26 cellular contexts compared by ENCODE assay signal in genomic region chr2:30321466-30321865, GRCh38.
A peak's percentile ranks its signal among the peaks of the same experiment; 100 is the strongest.
DNase-seq lines count a peak whose midpoint lies in the region; ATAC-seq, FAIRE-seq and TF ChIP-seq lines count a peak whose summit lies in the region.
"Had no signal": no experiment of that assay in that cellular context is flagged by ENCODE, and none has a peak within 500 bp of the region (broad histone marks: within the 10 kb centered on the region; RNA-seq: fewer than 3 reads in every experiment).

No MANE protein-coding gene starts in this region.

- H3K4me1 Mint-ChIP-seq in activated CD4-positive, alpha-beta T cell treated with anti-CD3 and anti-CD28 coated beads for 36 hours = peaks cover 30% of the 10 kb centered on the region

- H3K27me3 ChIP-seq in PC-3 (ENCODE audit: low read length) (0 out of 2 replicates have a peak, but pooled peaks cover 7% of the 10 kb centered on the region), fibroblast of lung (ENCODE audit: control insufficient read depth, insufficient read depth, low read length) (no peaks in the 10 kb centered on the region), small intestine (ENCODE audit: control insufficient read depth in 2 of 2, insufficient read depth in 2 of 2, low read length in 2 of 2) (no peaks in the 10 kb centered on the region)
- H3K27me3 ChIP-seq: cardiac muscle cell, tibial nerve had no signal

- H3K36me3 Mint-ChIP-seq in activated CD4-positive, alpha-beta T cell treated with anti-CD3 and anti-CD28 coated beads for 36 hours (ENCODE audit: low read depth) = no peaks in the 10 kb centered on the region

- H2AFZ ChIP-seq in PC-3 (ENCODE audit: low read length) = no peak overlapping the region
- no peak overlapping the region for H2AFZ ChIP-seq in fibroblast of lung (ENCODE audit: low read length)

- H3K4me1 ChIP-seq in PC-3 (ENCODE audit: insufficient read depth, low read length) (no peaks in the 10 kb centered on the region), fibroblast of lung (ENCODE audit: control insufficient read depth, extremely low read depth, insufficient read depth, low read length) (no peaks in the 10 kb centered on the region), small intestine (ENCODE audit: control insufficient read depth in 2 of 2, insufficient read depth in 1 of 2, low read depth in 1 of 2, low read length in 1 of 2) (no peaks in the 10 kb centered on the region)
- H3K4me1 ChIP-seq: Caco-2, tibial nerve had no signal

- no peaks in the 10 kb centered on the region for H4K20me1 ChIP-seq in PC-3 (ENCODE audit: low read length)
- no peaks in the 10 kb centered on the region for H4K20me1 ChIP-seq in fibroblast of lung (ENCODE audit: control insufficient read depth, extremely low read depth, insufficient read depth, low read length)

- H3K27ac ChIP-seq in PC-3 (ENCODE audit: low read length) (no peak overlapping the region), fibroblast of lung (ENCODE audit: insufficient read depth, low read length) (no peak overlapping the region), small intestine (ENCODE audit: low read depth in 1 of 2, low read length in 1 of 2) (no peak overlapping the region)
- H3K27ac ChIP-seq: cardiac muscle cell, KMS-11, tibial nerve had no signal

- POLR2A ChIA-PET in PC-3 (lab: Charles Lee; ENCODE audit: unreplicated experiment) = no interaction called here
- POLR2A ChIA-PET in activated CD4-positive, alpha-beta T cell treated with anti-CD3 and anti-CD28 coated beads for 36 hours (lab: Charles Lee) = no interaction called here

- H3K9ac ChIP-seq in PC-3 (ENCODE audit: low read length) (no peak overlapping the region), fibroblast of lung (ENCODE audit: insufficient read depth, low read length) (no peak overlapping the region)
- H3K9ac ChIP-seq: KMS-11 had no signal

- no peak for TF ChIP-seq CTCF in AG10803 (conservative IDR thresholded peaks at IDR 0.05; ENCODE audit: low read length)
- TF ChIP-seq CTCF in PC-3 (conservative IDR thresholded peaks at IDR 0.05; ENCODE audit: low read depth, low read length) = no peak
- TF ChIP-seq CTCF in fibroblast of lung (conservative IDR thresholded peaks at IDR 0.05 in 1 of 2, IDR thresholded peaks at IDR 0.05 in 1 of 2; ENCODE audit: low read depth in 1 of 2, low read length in 2 of 2) = no peak

- no peak overlapping the region for H3K4me3 Mint-ChIP-seq in activated CD4-positive, alpha-beta T cell treated with anti-CD3 and anti-CD28 coated beads for 36 hours
- H3K4me3 Mint-ChIP-seq: activated B cell treated with CpG ODN at 0.5 μM for 24 hours; activated CD8-positive, alpha-beta T cell treated with anti-CD3 and anti-CD28 coated beads, Interleukin-2, amount 10 ng/mL, durations not matched to agents 7 days and 5 days; nephron; stimulated activated effector memory CD8-positive, alpha-beta T cell treated with anti-CD3 and anti-CD28 coated beads, Interleukin-12 subunit alpha, Interleukin-12 subunit beta, amount 100 ng/mL, for 72 hours had no signal

- FAIRE-seq in small intestine (lab: Jason Lieb, UNC) = no peak
- FAIRE-seq: GM19239, keratinocyte had no signal

- H3K9me3 Mint-ChIP-seq in activated CD4-positive, alpha-beta T cell treated with anti-CD3 and anti-CD28 coated beads for 36 hours (ENCODE audit: low read depth) = peaks cover 1% of the 10 kb centered on the region
- H3K9me3 Mint-ChIP-seq: activated B cell treated with CpG ODN at 0.5 μM for 24 hours; nephron; stimulated activated effector memory CD8-positive, alpha-beta T cell treated with anti-CD3 and anti-CD28 coated beads, Interleukin-12 subunit alpha, Interleukin-12 subunit beta, amount 100 ng/mL, for 72 hours had no signal

- H3K4me2 ChIP-seq in PC-3 (ENCODE audit: low read length) (no peak overlapping the region), fibroblast of lung (ENCODE audit: extremely low read depth, insufficient read depth, low read length) (no peak overlapping the region)
- H3K4me2 ChIP-seq: KMS-11 had no signal

- H3K36me3 ChIP-seq in PC-3 (ENCODE audit: low read depth, low read length) = no peaks in the 10 kb centered on the region
- no peaks in the 10 kb centered on the region for H3K36me3 ChIP-seq in fibroblast of lung (ENCODE audit: control insufficient read depth, insufficient read depth, low read length)
- H3K36me3 ChIP-seq in small intestine (ENCODE audit: control insufficient read depth in 2 of 2, insufficient read depth in 2 of 2, low read length in 2 of 2) = no peaks in the 10 kb centered on the region
- H3K36me3 ChIP-seq: cardiac muscle cell, tibial nerve had no signal

- H3F3A ChIP-seq in PC-3 (ENCODE audit: low read length, unreplicated experiment) = no peaks in the 10 kb centered on the region

- CTCF ChIA-PET in PC-3 (lab: Charles Lee) = no interaction called here
- CTCF ChIA-PET in activated CD4-positive, alpha-beta T cell treated with anti-CD3 and anti-CD28 coated beads for 36 hours (lab: Charles Lee) = interaction anchor here (0.5 to 1.2 kb wide), 3 partner anchors 13 to 371 kb away, joined by 3 to 4 read pairs (median 3); no protein-coding TSS in a partner anchor

- BruUV-seq in PC-3 (replicated peaks; lab: Mats Ljungman, UMichigan) = no TSS peak

- no peaks in the 10 kb centered on the region for H3K9me2 ChIP-seq in PC-3 (replicated peaks; ENCODE audit: low read length)

- 78 to 91% (median 86%) methylated on average over 3 of the region's 3 CpGs for WGBS in small intestine, 3 donors

- peak; percentile 32 for DNase-seq in AG10803 (ENCODE audit: low read depth)
- DNase-seq in PC-3 = peak; percentile 27
- peak; percentile 19 to 43 for DNase-seq in fibroblast of lung (ENCODE audit: low read depth in 2 of 2)
- peak; percentile 32 for DNase-seq in putamen (ENCODE audit: low spot score)
- no peak for DNase-seq in NCI-H526 (lab: John Stamatoyannopoulos, UW)
- no peak for DNase-seq in activated CD4-positive, alpha-beta T cell treated with anti-CD3 and anti-CD28 coated beads for 36 hours
- no peak for DNase-seq in cerebellar nuclear complex (lab: John Stamatoyannopoulos, UW)
- no peak for DNase-seq in small intestine
- DNase-seq: activated B cell treated with CpG ODN at 0.5 μM for 24 hours; activated CD8-positive, alpha-beta T cell treated with anti-CD3 and anti-CD28 coated beads, Interleukin-2, amount 10 ng/mL, durations not matched to agents 7 days and 5 days; activated naive CD4-positive, alpha-beta T cell treated with anti-CD3 and anti-CD28 coated beads, Interleukin-2, amount 50 U/mL, for 16 hours; activated T-cell treated with anti-CD3 and anti-CD28 coated beads, Interleukin-2, amount 50 U/mL, for 48 hours; Caco-2; erythroblast; mammary epithelial cell; NCI-H1048; SHP77; T-helper 2 cell had no signal

- intact Hi-C loops in PC-3 (cut with micrococcal nuclease) = no loop called here
- intact Hi-C loops in activated CD4-positive, alpha-beta T cell treated with anti-CD3 and anti-CD28 coated beads for 36 hours (cut with DNase I, micrococcal nuclease) = no loop called here

- H3K9me3 ChIP-seq in PC-3 (ENCODE audit: low read length) (no peaks in the 10 kb centered on the region), fibroblast of lung (ENCODE audit: control insufficient read depth, insufficient read depth, low read depth, low read length) (no peaks in the 10 kb centered on the region), small intestine (ENCODE audit: control insufficient read depth, low read depth) (no peaks in the 10 kb centered on the region)
- H3K9me3 ChIP-seq: Caco-2, tibial nerve had no signal

- H3K27ac Mint-ChIP-seq in activated CD4-positive, alpha-beta T cell treated with anti-CD3 and anti-CD28 coated beads for 36 hours = no peak overlapping the region
- H3K27ac Mint-ChIP-seq: activated B cell treated with CpG ODN at 0.5 μM for 24 hours; activated CD8-positive, alpha-beta T cell treated with anti-CD3 and anti-CD28 coated beads, Interleukin-2, amount 10 ng/mL, durations not matched to agents 7 days and 5 days; nephron; stimulated activated effector memory CD8-positive, alpha-beta T cell treated with anti-CD3 and anti-CD28 coated beads, Interleukin-12 subunit alpha, Interleukin-12 subunit beta, amount 100 ng/mL, for 72 hours had no signal

- ATAC-seq in PC-3 = no peak
- ATAC-seq in activated CD4-positive, alpha-beta T cell treated with anti-CD3 and anti-CD28 coated beads for 36 hours = no peak
- ATAC-seq: activated CD8-positive, alpha-beta T cell treated with anti-CD3 and anti-CD28 coated beads, Interleukin-2, amount 10 ng/mL, durations not matched to agents 7 days and 5 days; HCT116; stimulated activated effector memory CD8-positive, alpha-beta T cell treated with anti-CD3 and anti-CD28 coated beads, Interleukin-12 subunit alpha, Interleukin-12 subunit beta, amount 100 ng/mL, for 72 hours had no signal

- no peaks in the 10 kb centered on the region for H3K27me3 Mint-ChIP-seq in activated CD4-positive, alpha-beta T cell treated with anti-CD3 and anti-CD28 coated beads for 36 hours
- H3K27me3 Mint-ChIP-seq: activated B cell treated with CpG ODN at 0.5 μM for 24 hours had no signal

- H3K79me2 ChIP-seq in PC-3 (ENCODE audit: low read length) (no peaks in the 10 kb centered on the region), fibroblast of lung (ENCODE audit: control insufficient read depth, insufficient read depth, low read length) (no peaks in the 10 kb centered on the region)

- H3K4me3 ChIP-seq in AG10803 (ENCODE audit: low read length) (no peak overlapping the region), PC-3 (ENCODE audit: low read length) (no peak overlapping the region), fibroblast of lung (replicated peaks in 1 of 4; ENCODE audit: control extremely low read depth in 1 of 4, insufficient read depth in 1 of 4, low read depth in 3 of 4, low read length in 4 of 4) (no peak overlapping the region), small intestine (ENCODE audit: low read depth in 1 of 2, low read length in 2 of 2) (no peak overlapping the region)
- H3K4me3 ChIP-seq: cardiac muscle cell, tibial nerve had no signal

Comparison
In these comparisons a context has a peak if more than half of its experiments do, and no peak if none do; other contexts are left out.
1. DNase-seq: peak in AG10803 (single experiment), PC-3 (single experiment), fibroblast of lung (2 of 2) and putamen (single experiment); none in NCI-H526 (0 of 2), activated CD4-positive, alpha-beta T cell treated with anti-CD3 and anti-CD28 coated beads for 36 hours (single experiment), cerebellar nuclear complex (0 of 2) and small intestine (single experiment).